9 cellular contexts compared by ENCODE assay signal in genomic region chr22:41910599-41911291, GRCh38. TPM values are rescaled to one million over a fixed set of nuclear protein-coding genes. Genes with fewer than 3 reads are reported as not detected.
DNase-seq lines count a peak whose midpoint lies in the region; ATAC-seq, FAIRE-seq and TF ChIP-seq lines count a peak whose summit lies in the region.
"Had no signal": no experiment of that assay in that cellular context is flagged by ENCODE, and none has a peak within 500 bp of the region (broad histone marks: within the 10 kb centered on the region; RNA-seq: fewer than 3 reads in every experiment).

No MANE protein-coding gene starts in this region.

- peak in 4 of 5 donors; percentile 34 to 54 (median 41) for DNase-seq in CD4-positive, alpha-beta memory T cell
- DNase-seq in T-helper 17 cell = no peak
- peak; percentile 38 for DNase-seq in epithelial cell of esophagus (ENCODE audit: low read depth)
- peak; percentile 32 for DNase-seq in nephron progenitor cell
- no peak for DNase-seq in KG1 (lab: John Stamatoyannopoulos, UW)
- DNase-seq in GM19239 (ENCODE audit: insufficient read length, low spot score) = no peak

- peaks cover 3% of the 10 kb centered on the region in 2 donors for H3K36me3 Mint-ChIP-seq in CD4-positive, alpha-beta memory T cell
- H3K36me3 Mint-ChIP-seq in T-helper 17 cell (ENCODE audit: low read depth) (peaks cover 2% of the 10 kb centered on the region), nephron progenitor cell (ENCODE audit: low read depth) (peaks cover 3% of the 10 kb centered on the region)
- H3K36me3 Mint-ChIP-seq: activated naive CD4-positive, alpha-beta T cell treated with anti-CD3 and anti-CD28 coated beads, Interleukin-2, amount 50 U/mL, for 72 hours had no signal

- peak; percentile 48 for ATAC-seq in T-helper 17 cell
- no peak for ATAC-seq in HG03439 (IDR thresholded peaks at IDR 0.05; ENCODE audit: unreplicated experiment)
- no peak for ATAC-seq in GM18868 (IDR thresholded peaks at IDR 0.05; ENCODE audit: unreplicated experiment)

- H3K4me3 ChIP-seq in CD4-positive, alpha-beta memory T cell (ENCODE audit: low read length in 2 of 2) = peak overlapping the region in 1 of 2 donors; percentile 9
- H3K4me3 ChIP-seq in epithelial cell of esophagus (ENCODE audit: low read length) = no peak overlapping the region

- no peaks in the 10 kb centered on the region for H3K36me3 ChIP-seq in CD4-positive, alpha-beta memory T cell (ENCODE audit: insufficient read depth, low read length)

- intact Hi-C loops in CD4-positive, alpha-beta memory T cell (cut with micrococcal nuclease) = no loop called here

- peaks cover 0 to 4% (median 0%) of the 10 kb centered on the region in 8 donors for H3K9me3 Mint-ChIP-seq in CD4-positive, alpha-beta memory T cell
- no peaks in the 10 kb centered on the region for H3K9me3 Mint-ChIP-seq in nephron progenitor cell
- H3K9me3 Mint-ChIP-seq: activated naive CD4-positive, alpha-beta T cell treated with anti-CD3 and anti-CD28 coated beads, Interleukin-2, amount 50 U/mL, for 72 hours had no signal

- H3K4me3 Mint-ChIP-seq in CD4-positive, alpha-beta memory T cell = peak overlapping the region in 7 of 8 donors; percentile 46 to 80 (median 65)
- H3K4me3 Mint-ChIP-seq in T-helper 17 cell (peak overlapping the region; percentile 85), nephron progenitor cell (no peak overlapping the region)

- H3K27ac Mint-ChIP-seq in CD4-positive, alpha-beta memory T cell = no peak overlapping the region
- no peak overlapping the region for H3K27ac Mint-ChIP-seq in T-helper 17 cell
- H3K27ac Mint-ChIP-seq in nephron progenitor cell = no peak overlapping the region

- H3K4me1 Mint-ChIP-seq in CD4-positive, alpha-beta memory T cell = peaks cover 17 to 44% (median 28%) of the 10 kb centered on the region in 4 donors
- H3K4me1 Mint-ChIP-seq in T-helper 17 cell (peaks cover 23% of the 10 kb centered on the region), nephron progenitor cell (peaks cover 33% of the 10 kb centered on the region)

- H3K4me1 ChIP-seq in CD4-positive, alpha-beta memory T cell (ENCODE audit: insufficient read depth, low read length) = peaks cover 48% of the 10 kb centered on the region

- H3K27me3 ChIP-seq in CD4-positive, alpha-beta memory T cell (ENCODE audit: insufficient read depth, low read length) = peaks cover 20% of the 10 kb centered on the region

- TF ChIP-seq CTCF in epithelial cell of esophagus (IDR thresholded peaks at IDR 0.05; ENCODE audit: insufficient read depth, low read depth, low read length, missing control alignments) (no peak), nephron progenitor cell (IDR thresholded peaks at IDR 0.05) (no peak)

- no peak overlapping the region for H3K27ac ChIP-seq in CD4-positive, alpha-beta memory T cell (ENCODE audit: low read depth, low read length)

- POLR2A ChIA-PET in CD4-positive, alpha-beta memory T cell (lab: Charles Lee; ENCODE audit: partially characterized antibody) = interaction anchor here (1.2 to 9.1 kb wide), 5 partner anchors 9 to 29 kb away, joined by 8 to 67 read pairs (median 10); partner anchors contain the start of gene TNFRSF13C

- CTCF ChIA-PET in CD4-positive, alpha-beta memory T cell (lab: Charles Lee; ENCODE audit: partially characterized antibody) = interaction anchor here (1.6 to 2.4 kb wide), 2 partner anchors 15 to 30 kb away, joined by 5 to 7 read pairs; no protein-coding TSS in a partner anchor

- no peaks in the 10 kb centered on the region for H3K9me3 ChIP-seq in CD4-positive, alpha-beta memory T cell (ENCODE audit: control insufficient read depth in 1 of 2, low read length in 2 of 2)
- no peaks in the 10 kb centered on the region for H3K9me3 ChIP-seq in T-helper 17 cell (ENCODE audit: control insufficient read depth, low read length, poor library complexity, severe bottlenecking)

- FAIRE-seq in GM19239 (lab: Jason Lieb, UNC) = no peak

- H3K27me3 Mint-ChIP-seq in CD4-positive, alpha-beta memory T cell = peaks cover 20 to 26% of the 10 kb centered on the region in 2 donors
- peaks cover 28% of the 10 kb centered on the region for H3K27me3 Mint-ChIP-seq in T-helper 17 cell
- H3K27me3 Mint-ChIP-seq in nephron progenitor cell (ENCODE audit: low read depth, poor library complexity) = peaks cover 57% of the 10 kb centered on the region

RNA-seq across cellular contexts. Expression of gene SHISA8, which starts 4.1 kb away (rescaled TPM):
- total RNA-seq in CD4-positive, alpha-beta memory T cell = not detected
- not detected for polyA plus RNA-seq in CD4-positive, alpha-beta memory T cell
- total RNA-seq in T-helper 17 cell = 1 to 10 TPM in 1 of 2 donors, not detected in 1; 1.6 TPM

RNA-seq across cellular contexts. Expression of gene TNFRSF13C, which starts 15.9 kb away (rescaled TPM):
- total RNA-seq in CD4-positive, alpha-beta memory T cell = 10 to 100 TPM; 14.3 to 14.8 TPM
- polyA plus RNA-seq in CD4-positive, alpha-beta memory T cell = 1 to 10 TPM in 1 of 2 donors, under 1 TPM in 1; 0.37 to 1.4 TPM
- total RNA-seq in T-helper 17 cell = 10 to 100 TPM; 10.2 to 23.9 TPM

RNA-seq across cellular contexts. Expression of gene CENPM, which starts 36.2 kb away (rescaled TPM):
- 10 to 100 TPM in 1 of 2 experiments, 1 to 10 TPM in 1; 7.6 to 12.0 TPM for total RNA-seq in CD4-positive, alpha-beta memory T cell
- 10 to 100 TPM; 14.1 to 19.2 TPM for polyA plus RNA-seq in CD4-positive, alpha-beta memory T cell
- 10 to 100 TPM; 26.9 to 28.3 TPM for total RNA-seq in T-helper 17 cell

RNA-seq across cellular contexts. Expression of gene SEPTIN3, which starts 58.5 kb away (rescaled TPM):
- under 1 TPM; 0.36 to 0.81 TPM for total RNA-seq in CD4-positive, alpha-beta memory T cell
- polyA plus RNA-seq in CD4-positive, alpha-beta memory T cell = not detected
- under 1 TPM in 1 of 2 donors, not detected in 1; 0.42 TPM for total RNA-seq in T-helper 17 cell

Comparison
In these comparisons a context has a peak if more than half of its experiments do, and no peak if none do; other contexts are left out.
1. DNase-seq: peak in CD4-positive, alpha-beta memory T cell (4 of 5), epithelial cell of esophagus (single experiment) and nephron progenitor cell (single experiment); none in T-helper 17 cell (0 of 3), KG1 (single experiment) and GM19239 (single experiment).